Comparison of ENCODE assay signal across 8 cellular contexts in the genomic region with DNA sequence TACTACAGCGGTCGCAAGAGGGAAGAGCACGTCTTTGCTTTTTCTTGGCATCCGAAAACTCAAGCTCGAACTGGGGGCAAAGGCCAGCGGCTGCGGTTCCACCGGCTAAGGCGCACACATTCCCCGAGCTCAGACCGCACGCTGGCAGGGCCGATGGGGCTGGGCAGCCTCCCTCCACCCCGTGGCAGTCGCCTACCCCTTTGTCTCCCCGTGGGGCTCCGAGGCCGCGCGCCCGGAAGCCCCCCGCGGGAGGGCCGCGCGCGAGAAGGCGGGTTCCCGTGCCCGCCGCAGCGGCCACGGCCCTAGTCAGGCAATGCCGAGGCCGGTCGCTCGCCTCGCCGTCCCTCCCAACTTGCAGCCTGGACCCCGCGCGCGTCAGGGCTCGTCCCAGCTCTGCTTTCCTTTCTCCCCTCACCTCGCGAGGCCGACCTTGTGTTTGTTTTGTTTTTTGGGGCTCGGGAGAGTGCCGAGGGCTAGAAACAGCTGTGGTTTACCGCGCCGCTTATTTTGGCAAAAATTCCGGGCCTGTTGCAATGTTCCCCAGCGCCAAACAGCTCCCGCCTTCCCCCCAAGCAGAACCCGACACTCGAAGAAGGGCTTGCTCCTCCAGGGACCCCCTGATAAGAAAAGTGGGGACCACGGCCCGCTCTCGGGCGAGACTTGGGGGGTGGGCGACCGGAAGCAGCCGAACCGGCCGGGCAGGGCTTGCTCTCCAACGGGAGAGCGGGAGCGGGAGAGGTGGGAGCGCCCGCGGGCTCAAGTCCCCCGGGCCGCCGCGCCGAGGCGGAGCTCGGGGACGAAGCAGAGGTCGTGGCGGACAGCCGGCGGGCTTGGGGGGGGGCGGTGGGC. TPM values are rescaled to one million over a fixed set of nuclear protein-coding genes. Genes with fewer than 3 reads are reported as not detected.
DNase-seq lines count a peak whose midpoint lies in the region; ATAC-seq and TF ChIP-seq lines count a peak whose summit lies in the region.

No MANE protein-coding gene starts in this region.

- peak overlapping the region; percentile 94 for H3K27ac Mint-ChIP-seq in stimulated activated memory B cell treated with anti-CD40 and anti-IgM and Interleukin-4, amounts not matched to agents 10 μg/mL and 1 μg/mL and 100 μg/mL, for 72 hours

- no peak for TF ChIP-seq POLR2A in esophagus muscularis mucosa (IDR thresholded peaks at IDR 0.05; ENCODE audit: low read depth)

- H4K20me1 ChIP-seq in OCI-LY1 (ENCODE audit: insufficient read depth, low read length): no peaks in the 10 kb centered on the region

- peak overlapping the region; percentile 86 for H3K4me3 Mint-ChIP-seq in stimulated activated memory B cell treated with anti-CD40 and anti-IgM and Interleukin-4, amounts not matched to agents 10 μg/mL and 1 μg/mL and 100 μg/mL, for 72 hours

- H3K27me3 Mint-ChIP-seq in stimulated activated memory B cell treated with anti-CD40 and anti-IgM and Interleukin-4, amounts not matched to agents 10 μg/mL and 1 μg/mL and 100 μg/mL, for 72 hours: no peaks in the 10 kb centered on the region

- no peak overlapping the region for H2AFZ ChIP-seq in OCI-LY1 (ENCODE audit: low read length)

- no peaks in the 10 kb centered on the region for H3F3A ChIP-seq in OCI-LY1 (ENCODE audit: insufficient read depth, low read length)

- peaks cover 39% of the 10 kb centered on the region for H3K4me1 Mint-ChIP-seq in stimulated activated memory B cell treated with anti-CD40 and anti-IgM and Interleukin-4, amounts not matched to agents 10 μg/mL and 1 μg/mL and 100 μg/mL, for 72 hours

- H3K9ac ChIP-seq in OCI-LY1 (ENCODE audit: low read length): peak overlapping the region; percentile 89

- intact Hi-C loops in esophagus muscularis mucosa (cut with DNase I): loop anchor here (5.0 to 10.0 kb wide), 5 partner anchors 79 to 601 kb away; partner anchors contain the start of genes LIAS, PDS5A, RPL9 and SMIM14

- H3K4me1 ChIP-seq in OCI-LY1 (ENCODE audit: insufficient read depth, low read length, severe bottlenecking) (peaks cover 39% of the 10 kb centered on the region), esophagus muscularis mucosa (peaks cover 16 to 32% (median 29%) of the 10 kb centered on the region in 4 donors)

- H3K9me3 ChIP-seq in OCI-LY1 (ENCODE audit: low read length) (no peaks in the 10 kb centered on the region), esophagus muscularis mucosa (no peaks in the 10 kb centered on the region)

- TF ChIP-seq EP300 in esophagus muscularis mucosa (IDR thresholded peaks at IDR 0.05): no peak

- H3K4me3 ChIP-seq in OCI-LY1 (ENCODE audit: low read depth, low read length, poor library complexity, severe bottlenecking) (peak overlapping the region; percentile 82), esophagus muscularis mucosa (peak overlapping the region; percentile 80 to 96 (median 90))

- ATAC-seq in HG03432 (IDR thresholded peaks at IDR 0.05; ENCODE audit: unreplicated experiment): peak; percentile 34
- peak; percentile 64 for ATAC-seq in stimulated activated memory B cell treated with anti-CD40 and anti-IgM and Interleukin-4, amounts not matched to agents 10 μg/mL and 1 μg/mL and 100 μg/mL, for 72 hours

- WGBS in esophagus muscularis mucosa: 2% methylated on average over 21 of the region's 85 CpGs

- no peaks in the 10 kb centered on the region for H3K9me3 Mint-ChIP-seq in stimulated activated memory B cell treated with anti-CD40 and anti-IgM and Interleukin-4, amounts not matched to agents 10 μg/mL and 1 μg/mL and 100 μg/mL, for 72 hours

- peaks cover 13% of the 10 kb centered on the region for H3K79me2 ChIP-seq in OCI-LY1 (ENCODE audit: insufficient read depth, low read length)

- peak overlapping the region; percentile 95 for H3K4me2 ChIP-seq in OCI-LY1 (ENCODE audit: low read length)

- peaks cover 5% of the 10 kb centered on the region for H3K36me3 Mint-ChIP-seq in stimulated activated memory B cell treated with anti-CD40 and anti-IgM and Interleukin-4, amounts not matched to agents 10 μg/mL and 1 μg/mL and 100 μg/mL, for 72 hours

- TF ChIP-seq CTCF in OCI-LY1 (IDR thresholded peaks at IDR 0.05; ENCODE audit: low read length) (no peak), esophagus muscularis mucosa (IDR thresholded peaks at IDR 0.05) (no peak)

- H3K9me2 ChIP-seq in OCI-LY1 (ENCODE audit: low read depth, low read length): no peaks in the 10 kb centered on the region

- H3K27ac ChIP-seq in OCI-LY1 (ENCODE audit: low read depth, low read length, poor library complexity, severe bottlenecking): peak overlapping the region; percentile 90
- H3K27ac ChIP-seq in esophagus muscularis mucosa (replicated peaks in 1 of 4): peak overlapping the region; percentile 96 to 100 (median 100)

- H3K27me3 ChIP-seq in OCI-LY1 (ENCODE audit: insufficient read depth, low read length) (no peaks in the 10 kb centered on the region), esophagus muscularis mucosa (no peaks in the 10 kb centered on the region)

- H3K36me3 ChIP-seq in OCI-LY1 (ENCODE audit: insufficient read depth, low read length) (no peaks in the 10 kb centered on the region), esophagus muscularis mucosa (no peaks in the 10 kb centered on the region)

- DNase-seq in NCI-H2107 (lab: John Stamatoyannopoulos, UW) (peak; percentile 6), NCI-H2107 treated with DMSO at 0.1 percent for 48 hours (lab: John Stamatoyannopoulos, UW; ENCODE audit: unreplicated experiment) (no peak), esophagus muscularis mucosa (ENCODE audit: extremely low spot score) (peak; percentile 95), myocyte (ENCODE audit: low read depth) (peak; percentile 87)
- peak; percentile 70 to 74 for DNase-seq in activated T-cell treated with anti-CD3 and anti-CD28 coated beads, Interleukin-2, amount 50 U/mL, for 48 hours

RNA-seq across cellular contexts. Expression of gene N4BP2, which starts 0.6 kb away (rescaled TPM):
- 1 to 10 TPM; 5.5 to 9.7 (median 7.7) TPM for total RNA-seq in esophagus muscularis mucosa
- total RNA-seq in myocyte: 7.5 and 12.4 TPM in 2 replicates
- polyA plus RNA-seq in myocyte (2012): 0.81 TPM
